Comparison of ENCODE assay signal across 33 cellular contexts in the genomic region with DNA sequence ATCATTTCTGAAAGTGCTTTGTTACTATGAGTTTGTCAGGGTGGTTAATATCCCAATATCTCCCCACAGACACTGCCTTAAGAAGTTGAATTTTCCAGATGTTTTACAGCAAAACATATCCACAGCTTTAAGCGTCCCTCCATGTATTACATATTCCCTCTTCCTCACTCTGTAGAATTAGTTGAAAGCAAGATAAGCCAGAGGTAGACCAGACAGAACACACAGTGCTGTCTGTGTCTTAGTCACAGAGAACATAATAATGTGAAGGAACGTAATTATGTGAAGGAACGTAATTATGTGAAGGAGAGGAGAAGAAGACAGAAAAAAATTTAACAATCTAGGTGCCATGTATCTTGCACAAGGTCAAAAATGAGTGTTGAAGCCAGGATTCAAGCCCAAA.
"Had no signal": no experiment of that assay in that cellular context is flagged by ENCODE, and none has a peak within 500 bp of the region (broad histone marks: within the 10 kb centered on the region; RNA-seq: fewer than 3 reads in every experiment).

No MANE protein-coding gene starts in this region.

- H3K36me3 ChIP-seq: adrenal gland, ascending aorta, brain microvascular endothelial cell, breast epithelium, cardiac muscle cell had no signal

- H3K9me3 ChIP-seq: adrenal gland, ascending aorta, body of pancreas, breast epithelium had no signal

- DNase-seq: activated effector memory CD4-positive, alpha-beta T cell treated with anti-CD3 and anti-CD28 coated beads, Interleukin-2, amount 50 U/mL, for 16 hours; activated effector memory CD4-positive, alpha-beta T cell treated with Interleukin-2 at 50 U/mL for 16 hours; activated gamma-delta T cell; activated gamma-delta T cell treated with Interleukin-2 at 50 U/mL for 16 hours; activated naive CD4-positive, alpha-beta T cell; activated naive CD4-positive, alpha-beta T cell treated with anti-CD3 and anti-CD28 coated beads for 36 hours; activated naive CD4-positive, alpha-beta T cell treated with anti-CD3 and anti-CD28 coated beads, Interleukin-2, amount 10 ng/mL, durations not matched to agents 7 days and 5 days; activated naive CD4-positive, alpha-beta T cell treated with anti-CD3 and anti-CD28 coated beads, Interleukin-2, amount 50 U/mL, for 16 hours; activated naive CD4-positive, alpha-beta T cell treated with Interleukin-2 at 50 U/mL for 16 hours; activated naive CD8-positive, alpha-beta T cell treated with anti-CD3 and anti-CD28 coated beads for 36 hours; activated naive CD8-positive, alpha-beta T cell treated with anti-CD3 and anti-CD28 coated beads, Interleukin-2, amount 10 ng/mL, durations not matched to agents 7 days and 5 days; activated naive CD8-positive, alpha-beta T cell treated with anti-CD3 and anti-CD28 coated beads, Interleukin-2, amount 50 U/mL, for 24 hours; activated T-cell treated with anti-CD3 and anti-CD28 coated beads for 4 hours; activated T-cell treated with anti-CD3 and anti-CD28 coated beads, Interleukin-2, amount 50 U/mL, for 1 hour; activated T-cell treated with anti-CD3 and anti-CD28 coated beads, Interleukin-2, amount 50 U/mL, for 24 hours; activated T-cell treated with anti-CD3 and anti-CD28 coated beads, Interleukin-2, amount 50 U/mL, for 4 hours; activated T-cell treated with anti-CD3 and anti-CD28 coated beads, Interleukin-2, amount 50 U/mL, for 48 hours; activated T-cell treated with anti-CD3 and anti-CD28 coated beads, Interleukin-2, amount 50 U/mL, for 72 hours; adrenal gland; amniotic stem cell; amygdala; anterior cingulate cortex; aorta; body of pancreas; brain microvascular endothelial cell; caudate nucleus; central memory CD4-positive, alpha-beta T cell; cerebellar nuclear complex had no signal

- H3K27ac ChIP-seq: adrenal gland, ascending aorta, body of pancreas, brain microvascular endothelial cell, breast epithelium, cardiac muscle cell had no signal

- ATAC-seq: activated naive CD4-positive, alpha-beta T cell treated with anti-CD3 and anti-CD28 coated beads, Interleukin-2, amount 50 U/mL, for 72 hours; activated naive CD8-positive, alpha-beta T cell treated with anti-CD3 and anti-CD28 coated beads, Interleukin-2, amount 50 U/mL, for 24 hours; activated T-cell treated with anti-CD3 and anti-CD28 coated beads, Interleukin-2, amount 50 U/mL, for 4 hours; activated T-cell treated with anti-CD3 and anti-CD28 coated beads, Interleukin-2, amount 50 U/mL, for 72 hours; activated T-helper 17 cell treated with anti-CD3 and anti-CD28 coated beads, Interleukin-2, amount 50 U/mL, for 72 hours; body of pancreas had no signal

- H3K4me1 ChIP-seq: adrenal gland, ascending aorta, body of pancreas, breast epithelium had no signal

- H3K27me3 ChIP-seq: adrenal gland, ascending aorta, body of pancreas, brain microvascular endothelial cell, breast epithelium, cardiac muscle cell had no signal

- H3K4me3 ChIP-seq: adrenal gland, ascending aorta, body of pancreas, breast epithelium, cardiac muscle cell had no signal
